In genomic region chr2:24304098-24304497, GRCh38 we compare ENCODE assay signal across 8 cellular contexts. TPM values are rescaled to one million over a fixed set of nuclear protein-coding genes. Genes with fewer than 3 reads are reported as not detected.
DNase-seq lines count a peak whose midpoint lies in the region; ATAC-seq and TF ChIP-seq lines count a peak whose summit lies in the region.

No MANE protein-coding gene starts in this region.

- H2AFZ ChIP-seq in GM23248 = no peak overlapping the region

- DNase-seq in GM23248 (peak; percentile 90), RWPE1 (ENCODE audit: low spot score) (peak; percentile 26), globus pallidus (ENCODE audit: low spot score) (peak; percentile 75), progenitor cell of endocrine pancreas (ENCODE audit: low spot score, unreplicated experiment) (no peak), middle frontal gyrus (ENCODE audit: extremely low spot score, low spot score) (no peak)
- DNase-seq in activated CD4-positive, CD25-positive, alpha-beta regulatory T cell (lab: John Stamatoyannopoulos, UW) = no peak
- no peak for DNase-seq in effector memory CD8-positive, alpha-beta T cell

- in situ Hi-C loops in GM23248 (cut with MboI) = no loop called here

- no peak for TF ChIP-seq CTCF in RWPE1 (conservative IDR thresholded peaks at IDR 0.05; ENCODE audit: low read depth)
- TF ChIP-seq CTCF in progenitor cell of endocrine pancreas (IDR thresholded peaks at IDR 0.05; ENCODE audit: unreplicated experiment) = no peak

- WGBS in GM23248 (ENCODE audit: low coverage in 1 of 2, low lambda C conversion rate in 2 of 2, missing lambda C conversion rate in 2 of 2), 2 experiments = 2% methylated on average over 4 of the region's 4 CpGs

- peaks cover 17% of the 10 kb centered on the region; the same call in 1 of the 2 replicates for H3F3A ChIP-seq in GM23248 (ENCODE audit: insufficient read depth)

- H3K4me3 Mint-ChIP-seq in progenitor cell of endocrine pancreas (ENCODE audit: low read depth) = no peak overlapping the region
- H3K4me3 Mint-ChIP-seq in effector memory CD8-positive, alpha-beta T cell = no peak overlapping the region

- no peaks in the 10 kb centered on the region for H3K9me3 Mint-ChIP-seq in progenitor cell of endocrine pancreas (ENCODE audit: low read depth)
- H3K9me3 Mint-ChIP-seq in effector memory CD8-positive, alpha-beta T cell = no peaks in the 10 kb centered on the region

- no peaks in the 10 kb centered on the region for H4K20me1 ChIP-seq in GM23248 (ENCODE audit: insufficient read depth)

- no peaks in the 10 kb centered on the region for H3K4me1 Mint-ChIP-seq in progenitor cell of endocrine pancreas (ENCODE audit: low read depth)
- peaks cover 0 to 3% of the 10 kb centered on the region in 2 donors for H3K4me1 Mint-ChIP-seq in effector memory CD8-positive, alpha-beta T cell (ENCODE audit: low read depth in 2 of 2)

- no peaks in the 10 kb centered on the region for H3K79me2 ChIP-seq in GM23248 (ENCODE audit: insufficient read depth)

- no peaks in the 10 kb centered on the region for H3K27me3 ChIP-seq in GM23248 (replicated peaks; ENCODE audit: insufficient read depth)

- no peak overlapping the region for H3K4me2 ChIP-seq in GM23248 (ENCODE audit: unreplicated experiment)

- CTCF ChIA-PET in RWPE1 (lab: Yijun Ruan, JAX) = interaction anchor here (0.6 to 0.8 kb wide), 2 partner anchors 106 to 479 kb away, joined by 3 read pairs; no protein-coding TSS in a partner anchor

- peaks cover 6% of the 10 kb centered on the region for H3K4me1 ChIP-seq in GM23248 (ENCODE audit: insufficient read depth)

- H3K27me3 Mint-ChIP-seq in progenitor cell of endocrine pancreas = no peaks in the 10 kb centered on the region
- no peaks in the 10 kb centered on the region for H3K27me3 Mint-ChIP-seq in effector memory CD8-positive, alpha-beta T cell

- no peak for ATAC-seq in effector memory CD8-positive, alpha-beta T cell (replicated peaks)
- ATAC-seq in HG03442 (IDR thresholded peaks at IDR 0.05; ENCODE audit: unreplicated experiment) = no peak

- no peaks in the 10 kb centered on the region for H3K9me2 ChIP-seq in GM23248 (ENCODE audit: insufficient read depth)

- H3K27ac Mint-ChIP-seq in progenitor cell of endocrine pancreas = peak overlapping the region; percentile 76
- no peak overlapping the region for H3K27ac Mint-ChIP-seq in effector memory CD8-positive, alpha-beta T cell

- H3K27ac ChIP-seq in GM23248 = peak overlapping the region; percentile 33
- H3K27ac ChIP-seq in RWPE1 = no peak overlapping the region

- H3K36me3 ChIP-seq in GM23248 (ENCODE audit: low read depth) = peaks cover 28% of the 10 kb centered on the region

- H3K9ac ChIP-seq in GM23248 = 0 out of 2 replicates have a peak overlapping the region, but pooled peaks have one; percentile 20

- POLR2A ChIA-PET in RWPE1 (lab: Yijun Ruan, JAX; ENCODE audit: low non-redundant PET) = no interaction called here

- H3K36me3 Mint-ChIP-seq in progenitor cell of endocrine pancreas (ENCODE audit: insufficient read depth) = peaks cover 18% of the 10 kb centered on the region
- peaks cover 87% of the 10 kb centered on the region for H3K36me3 Mint-ChIP-seq in effector memory CD8-positive, alpha-beta T cell (ENCODE audit: insufficient read depth)

- H3K9me3 ChIP-seq in GM23248 (ENCODE audit: low read depth) = no peaks in the 10 kb centered on the region

- no peak overlapping the region for H3K4me3 ChIP-seq in GM23248

RNA-seq across cellular contexts. Expression of gene ITSN2, which starts 56.2 kb away (rescaled TPM):
- 19.2 and 35.3 TPM in 2 replicates for total RNA-seq in GM23248 (2014; rRNA removed; shearing (Covaris generic))
- 12.9 and 16.1 TPM in 2 replicates for polyA plus RNA-seq in GM23248 (2016; fragmentation: Nextera tagmentation; extraction: Ambion mirVana)
- 25.5 and 26.7 TPM in 2 replicates for total RNA-seq in progenitor cell of endocrine pancreas

Comparison
In these comparisons a context has a peak if more than half of its experiments do, and no peak if none do; other contexts are left out.
1. DNase-seq: peak in GM23248 (single experiment), RWPE1 (single experiment) and globus pallidus (single experiment); none in progenitor cell of endocrine pancreas (single experiment), activated CD4-positive, CD25-positive, alpha-beta regulatory T cell (0 of 4), middle frontal gyrus (single experiment) and effector memory CD8-positive, alpha-beta T cell (0 of 3).